Comparison of ENCODE assay signal across 30 cellular contexts in the genomic region with DNA sequence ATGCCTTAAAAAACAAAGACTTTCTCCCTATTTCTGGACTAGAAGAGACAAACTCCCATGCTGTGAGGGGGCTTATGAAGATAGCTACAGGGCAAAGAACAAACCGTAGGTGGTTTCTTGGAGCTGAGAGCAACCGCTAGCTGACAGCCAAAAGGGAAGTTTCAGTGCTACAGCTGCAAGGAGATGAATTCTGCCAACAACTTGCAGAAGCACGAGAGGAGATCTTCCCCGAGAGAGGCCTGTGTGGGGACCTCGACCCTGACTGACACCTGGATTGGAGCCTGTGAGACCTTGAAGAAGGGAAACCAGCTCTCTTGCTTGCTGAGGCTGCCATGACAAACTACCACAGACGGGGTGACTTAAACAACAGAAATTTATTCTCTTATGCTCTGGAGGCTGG.
DNase-seq lines count a peak whose midpoint lies in the region; ATAC-seq and TF ChIP-seq lines count a peak whose summit lies in the region.
"Had no signal": no experiment of that assay in that cellular context is flagged by ENCODE, and none has a peak within 500 bp of the region (broad histone marks: within the 10 kb centered on the region; RNA-seq: fewer than 3 reads in every experiment).

No MANE protein-coding gene starts in this region.

- H3K4me3 Mint-ChIP-seq in activated T-helper 17 cell treated with anti-CD3 and anti-CD28 coated beads, Interleukin-2, amount 50 U/mL, for 72 hours, result no peak overlapping the region
- H3K4me3 Mint-ChIP-seq: activated CD4-positive, alpha-beta T cell treated with anti-CD3 and anti-CD28 coated beads, Interleukin-2, amount 10 ng/mL, durations not matched to agents 7 days and 5 days; activated CD8-positive, alpha-beta memory T cell treated with anti-CD3 and anti-CD28 coated beads, Interleukin-2, amount 10 ng/mL, durations not matched to agents 7 days and 5 days; memory B cell; stimulated activated naive CD8-positive, alpha-beta T cell treated with anti-CD3 and anti-CD28 coated beads, Interleukin-15, Interleukin-2, amounts not matched to agents 100 ng/mL and 50 ng/mL, for 24 hours had no signal

- H3K27ac ChIP-seq in OCI-LY1 (ENCODE audit: low read depth, low read length, poor library complexity, severe bottlenecking), result peak overlapping the region; percentile 30
- H3K27ac ChIP-seq: breast epithelium, SK-N-MC, WERI-Rb-1 had no signal

- H3K27ac Mint-ChIP-seq in activated T-helper 17 cell treated with anti-CD3 and anti-CD28 coated beads, Interleukin-2, amount 50 U/mL, for 72 hours, result no peak overlapping the region
- H3K27ac Mint-ChIP-seq: activated CD4-positive, alpha-beta T cell treated with anti-CD3 and anti-CD28 coated beads, Interleukin-2, amount 10 ng/mL, durations not matched to agents 7 days and 5 days; activated CD8-positive, alpha-beta memory T cell treated with anti-CD3 and anti-CD28 coated beads, Interleukin-2, amount 10 ng/mL, durations not matched to agents 7 days and 5 days; memory B cell; progenitor cell of endocrine pancreas; stimulated activated naive CD8-positive, alpha-beta T cell treated with anti-CD3 and anti-CD28 coated beads, Interleukin-15, Interleukin-2, amounts not matched to agents 100 ng/mL and 50 ng/mL, for 24 hours had no signal

- peaks cover 5% of the 10 kb centered on the region for H3K4me1 ChIP-seq in OCI-LY1 (ENCODE audit: insufficient read depth, low read length, severe bottlenecking)
- H3K4me1 ChIP-seq: breast epithelium, Caco-2 had no signal

- no peaks in the 10 kb centered on the region for H3F3A ChIP-seq in OCI-LY1 (ENCODE audit: insufficient read depth, low read length)

- no peak overlapping the region for H3K4me3 ChIP-seq in OCI-LY1 (ENCODE audit: low read depth, low read length, poor library complexity, severe bottlenecking)
- H3K4me3 ChIP-seq: breast epithelium, SK-N-MC had no signal

- H3K36me3 Mint-ChIP-seq in activated T-helper 17 cell treated with anti-CD3 and anti-CD28 coated beads, Interleukin-2, amount 50 U/mL, for 72 hours (ENCODE audit: low read depth), result no peaks in the 10 kb centered on the region
- H3K36me3 Mint-ChIP-seq: activated CD8-positive, alpha-beta memory T cell treated with anti-CD3 and anti-CD28 coated beads, Interleukin-2, amount 10 ng/mL, durations not matched to agents 7 days and 5 days had no signal

- no peaks in the 10 kb centered on the region for H3K9me3 Mint-ChIP-seq in activated T-helper 17 cell treated with anti-CD3 and anti-CD28 coated beads, Interleukin-2, amount 50 U/mL, for 72 hours
- H3K9me3 Mint-ChIP-seq: activated CD4-positive, alpha-beta T cell treated with anti-CD3 and anti-CD28 coated beads, Interleukin-2, amount 10 ng/mL, durations not matched to agents 7 days and 5 days; stimulated activated naive CD8-positive, alpha-beta T cell treated with anti-CD3 and anti-CD28 coated beads, Interleukin-15, Interleukin-2, amounts not matched to agents 100 ng/mL and 50 ng/mL, for 24 hours had no signal

- no peaks in the 10 kb centered on the region for H4K20me1 ChIP-seq in OCI-LY1 (ENCODE audit: insufficient read depth, low read length)

- ATAC-seq in GM18867 (IDR thresholded peaks at IDR 0.05; ENCODE audit: unreplicated experiment) (peak; percentile 75), GM21526 (IDR thresholded peaks at IDR 0.05; ENCODE audit: low FRiP score, unreplicated experiment) (peak; percentile 74), HG03039 (IDR thresholded peaks at IDR 0.05; ENCODE audit: unreplicated experiment) (peak; percentile 49)
- ATAC-seq in activated T-helper 17 cell treated with anti-CD3 and anti-CD28 coated beads, Interleukin-2, amount 50 U/mL, for 72 hours (replicated peaks), result no peak
- ATAC-seq: activated CD8-positive, alpha-beta memory T cell treated with anti-CD3 and anti-CD28 coated beads, Interleukin-2, amount 10 ng/mL, durations not matched to agents 7 days and 5 days; left colon; sciatic nerve had no signal

- no peaks in the 10 kb centered on the region for H3K9me3 ChIP-seq in OCI-LY1 (ENCODE audit: low read length)
- H3K9me3 ChIP-seq: breast epithelium, Caco-2 had no signal

- TF ChIP-seq CTCF in OCI-LY1 (IDR thresholded peaks at IDR 0.05; ENCODE audit: low read length), result no peak

- H3K9ac ChIP-seq in OCI-LY1 (ENCODE audit: low read length), result no peak overlapping the region

- H3K4me1 Mint-ChIP-seq in activated T-helper 17 cell treated with anti-CD3 and anti-CD28 coated beads, Interleukin-2, amount 50 U/mL, for 72 hours, result no peaks in the 10 kb centered on the region
- H3K4me1 Mint-ChIP-seq: activated CD4-positive, alpha-beta T cell treated with anti-CD3 and anti-CD28 coated beads, Interleukin-2, amount 10 ng/mL, durations not matched to agents 7 days and 5 days; activated CD8-positive, alpha-beta memory T cell treated with anti-CD3 and anti-CD28 coated beads, Interleukin-2, amount 10 ng/mL, durations not matched to agents 7 days and 5 days; memory B cell had no signal

- no peaks in the 10 kb centered on the region for H3K79me2 ChIP-seq in OCI-LY1 (ENCODE audit: insufficient read depth, low read length)

- intact Hi-C loops in posterior vena cava (cut with DNase I), result no loop called here

- H3K4me2 ChIP-seq in OCI-LY1 (ENCODE audit: low read length), result no peak overlapping the region; the same call in 1 of the 2 replicates

- H3K27me3 Mint-ChIP-seq in activated T-helper 17 cell treated with anti-CD3 and anti-CD28 coated beads, Interleukin-2, amount 50 U/mL, for 72 hours, result no peaks in the 10 kb centered on the region
- H3K27me3 Mint-ChIP-seq: activated CD4-positive, alpha-beta T cell treated with anti-CD3 and anti-CD28 coated beads, Interleukin-2, amount 10 ng/mL, durations not matched to agents 7 days and 5 days; activated CD8-positive, alpha-beta memory T cell treated with anti-CD3 and anti-CD28 coated beads, Interleukin-2, amount 10 ng/mL, durations not matched to agents 7 days and 5 days; progenitor cell of endocrine pancreas; stimulated activated naive CD8-positive, alpha-beta T cell treated with anti-CD3 and anti-CD28 coated beads, Interleukin-15, Interleukin-2, amounts not matched to agents 100 ng/mL and 50 ng/mL, for 24 hours had no signal

- H2AFZ ChIP-seq in OCI-LY1 (ENCODE audit: low read length), result no peak overlapping the region

- H3K27me3 ChIP-seq in OCI-LY1 (ENCODE audit: insufficient read depth, low read length), result no peaks in the 10 kb centered on the region
- H3K27me3 ChIP-seq: breast epithelium had no signal

- no peaks in the 10 kb centered on the region for H3K9me2 ChIP-seq in OCI-LY1 (ENCODE audit: low read depth, low read length)

- DNase-seq in foreskin melanocyte (no peak), GM19240 (ENCODE audit: insufficient read length, low spot score) (no peak), posterior vena cava (ENCODE audit: low spot score) (no peak)
- DNase-seq: activated CD4-positive, alpha-beta T cell treated with anti-CD3 and anti-CD28 coated beads, Interleukin-2, amount 10 ng/mL, durations not matched to agents 7 days and 5 days; activated CD8-positive, alpha-beta memory T cell treated with anti-CD3 and anti-CD28 coated beads, Interleukin-2, amount 10 ng/mL, durations not matched to agents 7 days and 5 days; activated naive CD4-positive, alpha-beta T cell treated with anti-CD3 and anti-CD28 coated beads, Interleukin-2, amount 50 U/mL, for 16 hours; amygdala; C1 segment of cervical spinal cord; Caco-2; DMS79 treated with DMSO at 0.1 percent for 48 hours; effector memory CD4-positive, alpha-beta T cell; foreskin fibroblast; Kasumi-1; left colon; NCI-H187; NCI-H2171 treated with DMSO at 0.1 percent for 48 hours; NCI-H526 treated with DMSO at 0.1 percent for 48 hours; stimulated activated CD4-positive, alpha-beta T cell treated with anti-CD3 and anti-CD28 coated beads, Interleukin-15, amount 100 ng/mL, for 24 hours; WERI-Rb-1 had no signal

- no peaks in the 10 kb centered on the region for H3K36me3 ChIP-seq in OCI-LY1 (ENCODE audit: insufficient read depth, low read length)
- H3K36me3 ChIP-seq: breast epithelium, WERI-Rb-1 had no signal
